Comparison of ENCODE assay signal across 17 cellular contexts in genomic region chr5:6484899-6485298, GRCh38. TPM values are rescaled to one million over a fixed set of nuclear protein-coding genes. Genes with fewer than 3 reads are reported as not detected.
"Had no signal": no experiment of that assay in that cellular context is flagged by ENCODE, and none has a peak within 500 bp of the region (broad histone marks: within the 10 kb centered on the region; RNA-seq: fewer than 3 reads in every experiment).

No MANE protein-coding gene starts in this region.

- H3K4me3 Mint-ChIP-seq: activated naive CD8-positive, alpha-beta T cell treated with anti-CD3 and anti-CD28 coated beads, Interleukin-2, amount 50 U/mL, for 24 hours; dendritic cell treated with granulocyte-macrophage colony-stimulating factor and Interleukin-4, amounts not matched to agents 40 ng/mL and 50 ng/mL, for 4 days; neural progenitor cell had no signal

- H3K4me1 ChIP-seq: neural progenitor cell, testis had no signal

- H3K27me3 ChIP-seq: ovary, testis had no signal

- DNase-seq: activated naive CD4-positive, alpha-beta T cell; activated naive CD8-positive, alpha-beta T cell treated with anti-CD3 and anti-CD28 coated beads, Interleukin-2, amount 50 U/mL, for 24 hours; activated T-cell treated with anti-CD3 and anti-CD28 coated beads for 4 hours; aorta; head of caudate nucleus; kidney glomerular epithelial cell; left ventricle myocardium superior; mesenchymal stem cell; ovary; stimulated activated naive CD8-positive, alpha-beta T cell treated with anti-CD3 and anti-CD28 coated beads, Interleukin-15, amount 100 ng/mL, for 72 hours; testis had no signal

- H3K27me3 Mint-ChIP-seq: dendritic cell treated with granulocyte-macrophage colony-stimulating factor and Interleukin-4, amounts not matched to agents 40 ng/mL and 50 ng/mL, for 4 days had no signal

- H3K36me3 ChIP-seq: neural progenitor cell, ovary had no signal

- H3K4me3 ChIP-seq: neural progenitor cell, ovary, testis had no signal

- H3K9me3 Mint-ChIP-seq: activated naive CD8-positive, alpha-beta T cell treated with anti-CD3 and anti-CD28 coated beads, Interleukin-2, amount 50 U/mL, for 24 hours; dendritic cell treated with granulocyte-macrophage colony-stimulating factor and Interleukin-4, amounts not matched to agents 40 ng/mL and 50 ng/mL, for 4 days; neural progenitor cell; stimulated activated naive CD8-positive, alpha-beta T cell treated with anti-CD3 and anti-CD28 coated beads, Interleukin-15, amount 100 ng/mL, for 72 hours had no signal

- H3K9me3 ChIP-seq: ovary, testis had no signal

- H3K27ac Mint-ChIP-seq: activated naive CD8-positive, alpha-beta T cell treated with anti-CD3 and anti-CD28 coated beads, Interleukin-2, amount 50 U/mL, for 24 hours; dendritic cell treated with granulocyte-macrophage colony-stimulating factor and Interleukin-4, amounts not matched to agents 40 ng/mL and 50 ng/mL, for 4 days; neural progenitor cell had no signal

- H3K36me3 Mint-ChIP-seq: neural progenitor cell had no signal

- ATAC-seq: activated CD4-positive, CD25-positive, alpha-beta regulatory T cell treated with anti-CD3 and anti-CD28 coated beads, Interleukin-2, amount 50 U/mL, for 24 hours; activated naive CD8-positive, alpha-beta T cell treated with anti-CD3 and anti-CD28 coated beads, Interleukin-2, amount 50 U/mL, for 24 hours; left ventricle myocardium superior; sciatic nerve; stimulated activated naive CD8-positive, alpha-beta T cell treated with anti-CD3 and anti-CD28 coated beads, Interleukin-15, amount 100 ng/mL, for 72 hours had no signal

- H3K27ac ChIP-seq: neural progenitor cell, ovary, testis had no signal

RNA-seq across cellular contexts. Expression of gene UBE2QL1, which starts 36.2 kb away (rescaled TPM):
- total RNA-seq: epithelial cell of proximal tubule; T-helper 2 cell treated with Interferon-gamma antibody and Interleukin-4, amounts not matched to agents 100 ng/mL and 5 ng/mL, for 36 hours had no signal
